Comparison of ENCODE assay signal across 11 cellular contexts in the genomic region with DNA sequence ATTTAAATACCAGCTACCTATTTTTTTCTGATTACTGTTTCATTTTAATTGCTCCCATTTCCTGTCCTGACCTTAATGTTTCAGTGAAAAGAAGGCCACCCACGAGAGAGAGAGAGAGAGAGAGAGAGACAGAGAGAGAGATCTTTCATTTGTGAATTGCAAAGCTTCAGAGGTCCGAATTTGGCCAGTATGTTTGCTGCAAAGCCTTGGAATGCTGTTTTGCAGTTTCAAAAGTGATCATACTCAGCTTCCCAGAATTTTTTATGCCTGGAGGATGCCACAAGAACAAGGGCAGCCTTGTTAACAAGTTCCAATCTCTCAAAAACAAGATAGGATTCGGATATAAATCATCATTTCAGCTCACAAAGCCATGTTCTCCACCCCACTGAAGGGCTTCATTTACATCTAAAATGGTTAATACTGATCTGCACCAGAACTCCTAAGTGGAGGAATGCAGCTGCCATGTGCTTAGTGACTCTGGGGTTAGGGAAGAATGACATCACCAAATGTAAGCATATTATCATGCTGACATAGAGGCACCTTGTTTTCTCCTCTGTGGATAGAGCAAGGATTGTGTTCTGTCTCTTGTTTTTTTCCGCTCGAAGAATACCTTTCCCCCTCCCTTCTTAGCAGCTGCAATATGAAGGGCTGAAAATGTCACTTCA.
DNase-seq lines count a peak whose midpoint lies in the region; ATAC-seq and TF ChIP-seq lines count a peak whose summit lies in the region.
"Had no signal": no experiment of that assay in that cellular context is flagged by ENCODE, and none has a peak within 500 bp of the region (broad histone marks: within the 10 kb centered on the region; RNA-seq: fewer than 3 reads in every experiment).

No MANE protein-coding gene starts in this region.

- TF ChIP-seq CTCF in fibroblast of mammary gland (conservative IDR thresholded peaks at IDR 0.05; ENCODE audit: control insufficient read depth, insufficient read depth, low read depth, low read length), result no peak

- H3K9me3 ChIP-seq in neuronal stem cell (replicated peaks in 1 of 2; ENCODE audit: control insufficient read depth in 2 of 2, insufficient read depth in 1 of 2, low read depth in 1 of 2, low read length in 2 of 2), result no peaks in the 10 kb centered on the region

- H4K8ac ChIP-seq in neuronal stem cell (ENCODE audit: low read depth, low read length), result no peak overlapping the region

- H3K4me1 ChIP-seq in neuronal stem cell (ENCODE audit: control insufficient read depth in 2 of 2, insufficient read depth in 1 of 2, low read depth in 1 of 2, low read length in 2 of 2), result peaks cover 16 to 29% of the 10 kb centered on the region in 2 donors

- H3K23ac ChIP-seq in neuronal stem cell (ENCODE audit: low read depth, low read length, poor library complexity), result no peak overlapping the region

- no peaks in the 10 kb centered on the region for H3K79me1 ChIP-seq in neuronal stem cell (ENCODE audit: low read depth, low read length)

- no peak overlapping the region for H3K4me2 ChIP-seq in neuronal stem cell (ENCODE audit: insufficient read depth, low read length, poor library complexity, severe bottlenecking)

- H2BK15ac ChIP-seq in neuronal stem cell (ENCODE audit: low read length), result no peak overlapping the region

- H3K4me3 ChIP-seq in fibroblast of mammary gland (ENCODE audit: control insufficient read depth, low read depth, low read length), result no peak overlapping the region
- H3K4me3 ChIP-seq in neuronal stem cell (ENCODE audit: low read length in 2 of 2), result no peak overlapping the region

- no peak overlapping the region for H3K9ac ChIP-seq in neuronal stem cell (ENCODE audit: low read depth, low read length, poor library complexity)

- no peaks in the 10 kb centered on the region for H3K27me3 ChIP-seq in neuronal stem cell (ENCODE audit: control insufficient read depth in 3 of 3, insufficient read depth in 3 of 3, low read depth in 1 of 3, low read length in 3 of 3)

- H2BK5ac ChIP-seq in neuronal stem cell (ENCODE audit: low read length), result no peak overlapping the region

- ATAC-seq in GM19463 (IDR thresholded peaks at IDR 0.05; ENCODE audit: unreplicated experiment), result no peak
- ATAC-seq in HG03354 (IDR thresholded peaks at IDR 0.05; ENCODE audit: poor library complexity, severe bottlenecking, unreplicated experiment), result no peak

- no peak overlapping the region for H3K4ac ChIP-seq in neuronal stem cell (ENCODE audit: low read length)

- no peak overlapping the region for H3K18ac ChIP-seq in neuronal stem cell (ENCODE audit: low read length)

- H4K91ac ChIP-seq in neuronal stem cell (ENCODE audit: low read depth, low read length, poor library complexity), result no peak overlapping the region

- no peak overlapping the region for H3K27ac ChIP-seq in neuronal stem cell (replicated peaks; ENCODE audit: low read length)

- H2AFZ ChIP-seq in neuronal stem cell (ENCODE audit: low read length), result peak overlapping the region; percentile 50

- H2BK120ac ChIP-seq in neuronal stem cell (ENCODE audit: low read depth, low read length), result no peak overlapping the region

- DNase-seq in EL (peak; percentile 9), NCI-H2227 (lab: John Stamatoyannopoulos, UW; ENCODE audit: unreplicated experiment) (peak; percentile 32), fibroblast of mammary gland (ENCODE audit: low read depth) (peak; percentile 2), neuronal stem cell (ENCODE audit: low spot score) (no peak), NCI-H524 (lab: John Stamatoyannopoulos, UW) (no peak)
- no peak for DNase-seq in stimulated activated CD4-positive, alpha-beta T cell treated with anti-CD3 and anti-CD28 coated beads, Interleukin-4, amount 100 ng/mL, for 1 hour
- DNase-seq: NCI-H187 treated with DMSO at 0.1 percent for 48 hours, occipital lobe, SIG-M5 had no signal

- H2BK12ac ChIP-seq in neuronal stem cell (ENCODE audit: low read length), result no peak overlapping the region

- no peak overlapping the region for H2AK5ac ChIP-seq in neuronal stem cell (ENCODE audit: low read depth, low read length)

- H3K14ac ChIP-seq in neuronal stem cell (ENCODE audit: low read length), result no peak overlapping the region

- no CpG with 5 or more reads among the region's 5 CpGs for WGBS in neuronal stem cell (ENCODE audit: extremely low coverage in 2 of 2, insufficient read length in 2 of 2, insufficient replicate concordance in 1 of 2), 2 donors

- no peaks in the 10 kb centered on the region for H3K36me3 ChIP-seq in neuronal stem cell (replicated peaks in 1 of 2; ENCODE audit: control insufficient read depth in 2 of 2, insufficient read depth in 2 of 2, low read length in 2 of 2)

Comparison
In these comparisons a context has a peak if more than half of its experiments do, and no peak if none do; other contexts are left out.
1. DNase-seq: peak in EL (single experiment), NCI-H2227 (single experiment) and fibroblast of mammary gland (single experiment); none in neuronal stem cell (single experiment), stimulated activated CD4-positive, alpha-beta T cell treated with anti-CD3 and anti-CD28 coated beads, Interleukin-4, amount 100 ng/mL, for 1 hour (single experiment) and NCI-H524 (0 of 2).